8 cellular contexts compared by ENCODE assay signal in the genomic region with DNA sequence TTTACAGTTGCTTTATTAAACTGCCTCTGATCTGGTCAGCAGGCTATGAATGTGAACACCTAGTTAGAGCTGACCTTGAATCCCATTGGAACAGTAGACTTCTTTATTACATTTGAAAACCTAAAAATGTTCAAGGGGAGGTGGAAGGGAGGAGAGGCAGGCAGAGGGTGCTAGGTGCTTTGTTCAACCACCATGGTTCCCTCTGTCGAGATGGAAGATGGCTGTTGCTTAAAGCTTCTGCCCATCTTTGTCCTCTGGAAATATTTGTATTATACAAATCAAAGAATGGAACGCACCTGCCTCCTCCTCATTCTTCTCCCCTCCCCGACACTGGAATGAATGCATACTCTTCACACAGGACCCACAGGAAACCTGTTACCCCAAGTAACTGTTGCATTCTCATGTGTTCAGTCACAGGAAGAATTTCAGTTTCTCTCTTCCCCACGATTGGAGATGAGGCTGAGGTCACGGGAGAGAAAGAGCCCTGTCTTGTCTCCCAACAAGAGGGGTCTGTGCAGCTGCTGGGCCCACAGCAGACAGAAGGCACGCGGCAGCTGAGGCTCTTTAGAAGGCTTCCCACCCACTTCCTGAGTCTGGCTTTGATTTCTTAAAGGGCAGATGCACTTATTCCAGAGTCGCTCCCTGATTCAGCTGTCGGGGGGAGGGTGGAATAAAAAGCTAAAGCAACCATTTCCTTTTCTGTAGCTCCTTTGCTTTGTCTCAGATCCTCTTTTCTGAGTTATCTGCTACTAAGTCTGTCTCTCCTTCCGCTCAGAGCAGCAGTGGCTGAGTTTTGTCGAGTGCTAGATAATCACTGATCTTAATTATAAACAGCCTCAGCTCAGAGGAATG.
A peak's percentile ranks its signal among the peaks of the same experiment; 100 is the strongest.
DNase-seq lines count a peak whose midpoint lies in the region; ATAC-seq and TF ChIP-seq lines count a peak whose summit lies in the region.

No MANE protein-coding gene starts in this region.

- H4K20me1 ChIP-seq in fibroblast of lung (ENCODE audit: control insufficient read depth, extremely low read depth, insufficient read depth, low read length): no peaks in the 10 kb centered on the region

- H4K91ac ChIP-seq in trophoblast cell (ENCODE audit: low read depth, low read length): no peak overlapping the region

- in situ Hi-C loops in G401 (cut with HindIII; ENCODE audit: low sequenced_read_pairs): no loop called here

- H3K27me3 Mint-ChIP-seq in activated CD4-positive, alpha-beta memory T cell treated with anti-CD3 and anti-CD28 coated beads for 36 hours: no peaks in the 10 kb centered on the region

- no peak overlapping the region for H3K27ac ChIP-seq in fibroblast of lung (ENCODE audit: insufficient read depth, low read length)
- H3K27ac ChIP-seq in trophoblast cell (ENCODE audit: low read depth, low read length): peak overlapping the region; percentile 4

- H2BK5ac ChIP-seq in trophoblast cell (ENCODE audit: low read depth, low read length, poor library complexity): no peak overlapping the region

- H4K12ac ChIP-seq in trophoblast cell (ENCODE audit: low read depth, low read length): no peak overlapping the region

- H3K79me1 ChIP-seq in trophoblast cell (ENCODE audit: low read length): peaks cover 4% of the 10 kb centered on the region

- no peak overlapping the region for H2BK12ac ChIP-seq in trophoblast cell (ENCODE audit: low read length)

- H3K36me3 Mint-ChIP-seq in activated CD4-positive, alpha-beta memory T cell treated with anti-CD3 and anti-CD28 coated beads for 36 hours: peaks cover 20% of the 10 kb centered on the region

- H3K9me3 ChIP-seq in fibroblast of lung (ENCODE audit: control insufficient read depth, insufficient read depth, low read depth, low read length) (no peaks in the 10 kb centered on the region), trophoblast cell (ENCODE audit: insufficient read depth, low read depth, low read length) (no peaks in the 10 kb centered on the region)

- H2BK120ac ChIP-seq in trophoblast cell (ENCODE audit: insufficient read depth, low read length, poor library complexity): no peak overlapping the region

- CTCF ChIA-PET in activated CD4-positive, alpha-beta memory T cell treated with anti-CD3 and anti-CD28 coated beads for 36 hours (lab: Charles Lee): interaction anchor here (0.9 to 1.8 kb wide), 4 partner anchors 45 to 219 kb away, joined by 4 to 8 read pairs (median 4); no protein-coding TSS in a partner anchor

- peak overlapping the region; percentile 74 for H3K4me3 Mint-ChIP-seq in activated CD4-positive, alpha-beta memory T cell treated with anti-CD3 and anti-CD28 coated beads for 36 hours

- WGBS in trophoblast cell (ENCODE audit: extremely low coverage, insufficient coverage, insufficient read length): no CpG with 5 or more reads among the region's 11 CpGs

- peak; percentile 11 for DNase-seq in G401 (ENCODE audit: low spot score)
- DNase-seq in Jurkat, Clone E6-1 (ENCODE audit: low read depth, low spot score): peak; percentile 98
- peak; percentile 55 for DNase-seq in activated CD4-positive, alpha-beta memory T cell treated with anti-CD3 and anti-CD28 coated beads for 36 hours
- DNase-seq in fibroblast of lung (ENCODE audit: low read depth in 2 of 2): peak; percentile 15 to 50
- peak in 1 of 2 donors; percentile 21 for DNase-seq in trophoblast cell
- DNase-seq in AML-193 (lab: John Stamatoyannopoulos, UW): no peak
- no peak for DNase-seq in NK-92 treated with Interleukin-12 subunit alpha and Interleukin-12 subunit beta, amount 100 ng/mL, for 24 hours (lab: John Stamatoyannopoulos, UW)

- H3K23ac ChIP-seq in trophoblast cell (ENCODE audit: low read length): no peak overlapping the region

- H3K4me1 ChIP-seq in fibroblast of lung (ENCODE audit: control insufficient read depth, extremely low read depth, insufficient read depth, low read length) (peaks cover 3% of the 10 kb centered on the region), trophoblast cell (ENCODE audit: control insufficient read depth in 1 of 2, insufficient read depth in 2 of 2, low read length in 2 of 2) (peaks cover 5% of the 10 kb centered on the region in 2 experiments)

- intact Hi-C loops in activated CD4-positive, alpha-beta memory T cell treated with anti-CD3 and anti-CD28 coated beads for 36 hours (cut with micrococcal nuclease): loop anchor here (1.0 to 5.0 kb wide), 7 partner anchors 35 to 486 kb away; no protein-coding TSS in a partner anchor

- H3K4me1 Mint-ChIP-seq in activated CD4-positive, alpha-beta memory T cell treated with anti-CD3 and anti-CD28 coated beads for 36 hours (ENCODE audit: low read depth): peaks cover 56% of the 10 kb centered on the region

- no peak overlapping the region for H3K4ac ChIP-seq in trophoblast cell (ENCODE audit: low read depth, low read length)

- H3K27me3 ChIP-seq in fibroblast of lung (ENCODE audit: control insufficient read depth, insufficient read depth, low read length) (no peaks in the 10 kb centered on the region), trophoblast cell (ENCODE audit: insufficient read depth, low read length) (no peaks in the 10 kb centered on the region)

- H3K9me3 Mint-ChIP-seq in activated CD4-positive, alpha-beta memory T cell treated with anti-CD3 and anti-CD28 coated beads for 36 hours: peaks cover 23% of the 10 kb centered on the region

- H3K36me3 ChIP-seq in fibroblast of lung (ENCODE audit: control insufficient read depth, insufficient read depth, low read length) (no peaks in the 10 kb centered on the region), trophoblast cell (ENCODE audit: control insufficient read depth in 1 of 2, insufficient read depth in 2 of 2, low read length in 2 of 2) (no peaks in the 10 kb centered on the region)

- H3K18ac ChIP-seq in trophoblast cell (ENCODE audit: low read length): no peak overlapping the region

- POLR2A ChIA-PET in activated CD4-positive, alpha-beta memory T cell treated with anti-CD3 and anti-CD28 coated beads for 36 hours (lab: Charles Lee): interaction anchor here (1.1 to 1.6 kb wide), 4 partner anchors 35 to 219 kb away, joined by 5 to 6 read pairs (median 5); a partner anchor contains a TSS

- no peak overlapping the region for H2AK5ac ChIP-seq in trophoblast cell (ENCODE audit: low read length)

- peak overlapping the region; percentile 54 for H2AFZ ChIP-seq in fibroblast of lung (ENCODE audit: low read length)
- H2AFZ ChIP-seq in trophoblast cell (ENCODE audit: insufficient read depth, low read length, poor library complexity): peak overlapping the region; percentile 17

- H3K4me2 ChIP-seq in fibroblast of lung (ENCODE audit: extremely low read depth, insufficient read depth, low read length) (peak overlapping the region; percentile 3), trophoblast cell (ENCODE audit: low read length) (no peak overlapping the region)

- H3K4me3 ChIP-seq in Jurkat, Clone E6-1 (ENCODE audit: low read length): peak overlapping the region; percentile 37
- H3K4me3 ChIP-seq in fibroblast of lung (replicated peaks in 1 of 4; ENCODE audit: control extremely low read depth in 1 of 4, insufficient read depth in 1 of 4, low read depth in 3 of 4, low read length in 4 of 4) (peak overlapping the region in 1 of 4 experiments; percentile 24), trophoblast cell (ENCODE audit: low read depth, low read length) (no peak overlapping the region)

- ATAC-seq in GM21381 (IDR thresholded peaks at IDR 0.05; ENCODE audit: unreplicated experiment): peak; percentile 70

- H3K9ac ChIP-seq in fibroblast of lung (ENCODE audit: insufficient read depth, low read length) (no peak overlapping the region), trophoblast cell (ENCODE audit: low read length) (no peak overlapping the region)

- no peak overlapping the region for H3K14ac ChIP-seq in trophoblast cell (ENCODE audit: low read length)

- no peak for TF ChIP-seq CTCF in fibroblast of lung (conservative IDR thresholded peaks at IDR 0.05 in 1 of 2, IDR thresholded peaks at IDR 0.05 in 1 of 2; ENCODE audit: low read depth in 1 of 2, low read length in 2 of 2)

- H4K8ac ChIP-seq in trophoblast cell (ENCODE audit: low read depth, low read length): no peak overlapping the region

- H3K79me2 ChIP-seq in fibroblast of lung (ENCODE audit: control insufficient read depth, insufficient read depth, low read length) (no peaks in the 10 kb centered on the region), trophoblast cell (ENCODE audit: control insufficient read depth, insufficient read depth, low read length, poor library complexity) (no peaks in the 10 kb centered on the region)

- peak overlapping the region; percentile 87 for H3K27ac Mint-ChIP-seq in activated CD4-positive, alpha-beta memory T cell treated with anti-CD3 and anti-CD28 coated beads for 36 hours

Comparison
In these comparisons a context has a peak if more than half of its experiments do, and no peak if none do; other contexts are left out.
1. DNase-seq: peak in G401 (single experiment), Jurkat, Clone E6-1 (single experiment), activated CD4-positive, alpha-beta memory T cell treated with anti-CD3 and anti-CD28 coated beads for 36 hours (single experiment) and fibroblast of lung (2 of 2); none in AML-193 (0 of 2) and NK-92 treated with Interleukin-12 subunit alpha and Interleukin-12 subunit beta, amount 100 ng/mL, for 24 hours (single experiment).